ENCODE assay signal across 9 cellular contexts in genomic region chr5:129906177-129906887, GRCh38. TPM values are rescaled to one million over a fixed set of nuclear protein-coding genes. Genes with fewer than 3 reads are reported as not detected.
DNase-seq lines count a peak whose midpoint lies in the region; ATAC-seq, FAIRE-seq and TF ChIP-seq lines count a peak whose summit lies in the region.
"Had no signal": no experiment of that assay in that cellular context is flagged by ENCODE, and none has a peak within 500 bp of the region (broad histone marks: within the 10 kb centered on the region; RNA-seq: fewer than 3 reads in every experiment).

No MANE protein-coding gene starts in this region.

- H3K27me3 Mint-ChIP-seq in naive B cell = peaks cover 36 to 57% (median 40%) of the 10 kb centered on the region in 3 donors

- no peak overlapping the region for H3K27ac ChIP-seq in AG04450 (ENCODE audit: low read depth, low read length)

- peaks cover 0 to 17% of the 10 kb centered on the region in 2 donors for H3K36me3 Mint-ChIP-seq in naive B cell

- no peaks in the 10 kb centered on the region for H3K9me3 Mint-ChIP-seq in naive B cell

- H3K4me3 ChIP-seq in AG04450 (ENCODE audit: low read depth, low read length) = peak overlapping the region; percentile 68
- H3K4me3 ChIP-seq: GM12878 had no signal

- FAIRE-seq in endometrium (lab: Jason Lieb, UNC) = peak; percentile 79
- FAIRE-seq: GM12878 had no signal

- H3K9me3 ChIP-seq in AG04450 (ENCODE audit: control insufficient read depth, insufficient read depth, low read length) = no peaks in the 10 kb centered on the region

- DNase-seq in AG04450 (ENCODE audit: low read depth, low spot score) (no peak), LHCN-M2 (ENCODE audit: low read depth) (peak; percentile 77), naive B cell (no peak), mesenteric fat pad (ENCODE audit: low spot score) (no peak), NCI-H2107 (lab: John Stamatoyannopoulos, UW) (no peak)

- peaks cover 5% of the 10 kb centered on the region for H3K27me3 ChIP-seq in AG04450 (ENCODE audit: control insufficient read depth, insufficient read depth, low read length)

- ATAC-seq in naive B cell (ENCODE audit: low read depth in 2 of 2) = no peak
- ATAC-seq in GM21515 (IDR thresholded peaks at IDR 0.05; ENCODE audit: unreplicated experiment) = no peak
- ATAC-seq in HG03439 (IDR thresholded peaks at IDR 0.05; ENCODE audit: unreplicated experiment) = no peak

- POLR2A ChIA-PET in AG04450 (lab: Yijun Ruan, JAX) = no interaction called here

- peaks cover 13 to 16% (median 14%) of the 10 kb centered on the region in 3 donors for H3K4me1 Mint-ChIP-seq in naive B cell

- peak overlapping the region; percentile 31 to 87 (median 75) for H3K4me3 Mint-ChIP-seq in naive B cell

- no peak overlapping the region for H3K27ac Mint-ChIP-seq in naive B cell

- peak; percentile 25; the same call in 1 of the 2 replicates for TF ChIP-seq CTCF in AG04450 (IDR thresholded peaks at IDR 0.05; ENCODE audit: low read depth, low read length)

- CTCF ChIA-PET in AG04450 (lab: Charles Lee) = interaction anchor here (1.0 kb wide), 1 partner anchor 235 kb away, joined by 3 read pairs; no protein-coding TSS in a partner anchor

RNA-seq across cellular contexts. Expression of gene CHSY3, which starts 2.1 kb away (rescaled TPM):
- 0.43 and 0.67 TPM in 2 replicates for polyA plus RNA-seq in AG04450 (2011; rRNA removed)
- 0.65 and 1.3 TPM in 2 replicates for polyA minus RNA-seq in AG04450 (2011; rRNA and poly(A)+ RNA removed)
- total RNA-seq in LHCN-M2 (2014; rRNA removed) = 7.6 and 9.9 TPM in 2 replicates
- polyA plus RNA-seq in LHCN-M2 (2012) = 3.8 TPM
- polyA plus RNA-seq in naive B cell (ENCODE audit: low read depth in 6 of 6) = not detected
- 4.8 TPM for total RNA-seq in mesenteric fat pad
- total RNA-seq: GM12878 had no signal
- polyA plus RNA-seq: GM12878 had no signal
